In the genomic region with DNA sequence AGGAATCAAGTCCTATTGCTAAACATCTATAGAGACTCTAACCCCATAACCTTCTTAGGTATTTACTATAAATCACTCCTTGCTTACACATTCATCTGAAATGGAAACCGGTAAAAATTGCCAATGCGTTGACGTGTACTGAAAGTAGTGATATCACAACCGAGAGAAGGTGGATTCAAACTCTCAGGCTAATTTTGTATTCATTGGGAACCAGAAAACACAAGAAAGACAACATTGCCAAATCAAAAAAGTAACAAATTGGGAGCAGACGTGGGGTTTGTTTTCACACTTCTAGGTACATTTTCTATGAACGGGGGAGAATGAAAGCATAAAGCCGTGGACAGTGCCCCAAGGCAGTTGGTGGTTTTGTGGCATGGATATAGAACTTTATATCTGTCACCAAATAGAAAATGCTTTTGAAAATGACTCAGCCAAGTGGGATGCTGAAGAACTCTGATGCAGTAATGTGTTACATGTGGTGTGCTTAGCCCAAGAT, we compare ENCODE assay signal across 8 cellular contexts.
DNase-seq lines count a peak whose midpoint lies in the region; ATAC-seq and TF ChIP-seq lines count a peak whose summit lies in the region.

No MANE protein-coding gene starts in this region.

- ATAC-seq in GM18499 (IDR thresholded peaks at IDR 0.05; ENCODE audit: insufficient read depth, unreplicated experiment) (peak; percentile 37), HG02852 (IDR thresholded peaks at IDR 0.05; ENCODE audit: unreplicated experiment) (peak; percentile 59), omental fat pad (ENCODE audit: low FRiP score) (no peak), GM21367 (IDR thresholded peaks at IDR 0.05; ENCODE audit: unreplicated experiment) (no peak)

- peak overlapping the region; percentile 75 for H3K27ac Mint-ChIP-seq in activated T-helper 1 cell treated with anti-CD3 and anti-CD28 coated beads, Interleukin-12 subunit alpha, Interleukin-12 subunit beta, Interleukin-2, Interleukin-4 antibody, amounts not matched to agents 30 ng/mL and 10 ng/mL and 1 ng/mL, durations not matched to agents 14 hours and 24 hours and 36 hours

- H3K9me3 Mint-ChIP-seq in activated T-helper 1 cell treated with anti-CD3 and anti-CD28 coated beads, Interleukin-12 subunit alpha, Interleukin-12 subunit beta, Interleukin-2, Interleukin-4 antibody, amounts not matched to agents 30 ng/mL and 10 ng/mL and 1 ng/mL, durations not matched to agents 14 hours and 24 hours and 36 hours, result no peaks in the 10 kb centered on the region

- H3K27me3 ChIP-seq in H7 (ENCODE audit: control insufficient read depth, insufficient read depth, low read length), result no peaks in the 10 kb centered on the region

- H3K27me3 Mint-ChIP-seq in activated T-helper 1 cell treated with anti-CD3 and anti-CD28 coated beads, Interleukin-12 subunit alpha, Interleukin-12 subunit beta, Interleukin-2, Interleukin-4 antibody, amounts not matched to agents 30 ng/mL and 10 ng/mL and 1 ng/mL, durations not matched to agents 14 hours and 24 hours and 36 hours (ENCODE audit: insufficient read depth), result peaks cover 3% of the 10 kb centered on the region

- H3K4me3 ChIP-seq in H7 (ENCODE audit: insufficient read depth, low read depth, low read length), result no peak overlapping the region

- DNase-seq in activated T-helper 1 cell treated with anti-CD3 and anti-CD28 coated beads, Interleukin-12 subunit alpha, Interleukin-12 subunit beta, Interleukin-2, Interleukin-4 antibody, amounts not matched to agents 30 ng/mL and 10 ng/mL and 1 ng/mL, durations not matched to agents 14 hours and 24 hours and 36 hours (ENCODE audit: low spot score), result peak; percentile 11
- DNase-seq in renal cortical epithelial cell (ENCODE audit: low read depth) (peak; percentile 19), omental fat pad (ENCODE audit: low spot score) (no peak), H7 (no peak), Kasumi-1 (lab: John Stamatoyannopoulos, UW) (no peak)

- TF ChIP-seq CTCF in omental fat pad (IDR thresholded peaks at IDR 0.05), result no peak

- peak overlapping the region; percentile 41 for H3K4me3 Mint-ChIP-seq in activated T-helper 1 cell treated with anti-CD3 and anti-CD28 coated beads, Interleukin-12 subunit alpha, Interleukin-12 subunit beta, Interleukin-2, Interleukin-4 antibody, amounts not matched to agents 30 ng/mL and 10 ng/mL and 1 ng/mL, durations not matched to agents 14 hours and 24 hours and 36 hours

- no peaks in the 10 kb centered on the region for H3K36me3 Mint-ChIP-seq in activated T-helper 1 cell treated with anti-CD3 and anti-CD28 coated beads, Interleukin-12 subunit alpha, Interleukin-12 subunit beta, Interleukin-2, Interleukin-4 antibody, amounts not matched to agents 30 ng/mL and 10 ng/mL and 1 ng/mL, durations not matched to agents 14 hours and 24 hours and 36 hours (ENCODE audit: low read depth)

- H3K4me1 Mint-ChIP-seq in activated T-helper 1 cell treated with anti-CD3 and anti-CD28 coated beads, Interleukin-12 subunit alpha, Interleukin-12 subunit beta, Interleukin-2, Interleukin-4 antibody, amounts not matched to agents 30 ng/mL and 10 ng/mL and 1 ng/mL, durations not matched to agents 14 hours and 24 hours and 36 hours (ENCODE audit: low read depth), result peaks cover 25% of the 10 kb centered on the region

- H3K36me3 ChIP-seq in H7 (replicated peaks; ENCODE audit: control insufficient read depth, insufficient read depth, low read length), result no peaks in the 10 kb centered on the region

- intact Hi-C loops in activated T-helper 1 cell treated with anti-CD3 and anti-CD28 coated beads, Interleukin-12 subunit alpha, Interleukin-12 subunit beta, Interleukin-2, Interleukin-4 antibody, amounts not matched to agents 30 ng/mL and 10 ng/mL and 1 ng/mL, durations not matched to agents 14 hours and 24 hours and 36 hours (cut with micrococcal nuclease), result loop anchor here (1.0 to 5.0 kb wide), 8 partner anchors 49 to 1999 kb away; partner anchors contain the start of genes FAM98A, LTBP1, RASGRP3 and TTC27

Comparison
In these comparisons a context has a peak if more than half of its experiments do, and no peak if none do; other contexts are left out.
1. ATAC-seq: peak in GM18499 (single experiment) and HG02852 (single experiment); none in omental fat pad (single experiment) and GM21367 (single experiment).
2. DNase-seq: peak in activated T-helper 1 cell treated with anti-CD3 and anti-CD28 coated beads, Interleukin-12 subunit alpha, Interleukin-12 subunit beta, Interleukin-2, Interleukin-4 antibody, amounts not matched to agents 30 ng/mL and 10 ng/mL and 1 ng/mL, durations not matched to agents 14 hours and 24 hours and 36 hours (single experiment) and renal cortical epithelial cell (single experiment); none in omental fat pad (single experiment), H7 (single experiment) and Kasumi-1 (0 of 2).